Comparison of ENCODE assay signal across 8 cellular contexts in the genomic region with DNA sequence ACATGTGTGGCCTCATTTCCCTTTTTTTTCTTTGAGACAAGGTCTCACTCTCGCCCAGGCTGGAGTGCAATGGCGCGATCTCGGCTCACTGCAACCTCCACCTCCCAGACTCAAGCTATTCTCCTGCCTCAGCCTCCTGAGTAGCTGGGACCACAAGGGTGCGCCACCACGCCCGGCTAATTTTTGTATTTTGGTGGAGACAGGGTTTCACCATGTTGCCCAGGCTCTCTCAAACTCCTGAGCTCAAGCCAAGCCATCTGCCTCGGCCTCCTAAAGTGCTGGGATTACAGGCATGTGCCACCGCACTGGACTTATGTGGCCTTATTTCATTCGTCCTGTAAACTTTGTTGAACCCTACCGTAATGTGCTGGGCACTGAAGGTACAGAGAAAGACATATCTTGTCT. TPM values are rescaled to one million over a fixed set of nuclear protein-coding genes. Genes with fewer than 3 reads are reported as not detected.
DNase-seq lines count a peak whose midpoint lies in the region; ATAC-seq and TF ChIP-seq lines count a peak whose summit lies in the region.

No MANE protein-coding gene starts in this region.

- no peak for TF ChIP-seq CTCF in GM12875 (IDR thresholded peaks at IDR 0.05; ENCODE audit: borderline replicate concordance, insufficient read depth, low read depth, low read length)
- peak; percentile 49 for TF ChIP-seq CTCF in foreskin fibroblast (IDR thresholded peaks at IDR 0.05; ENCODE audit: low read depth, low read length)
- TF ChIP-seq CTCF in sigmoid colon (IDR thresholded peaks at IDR 0.05), result no peak

- DNase-seq in NCI-H1436 treated with DMSO at 0.1 percent for 48 hours (lab: John Stamatoyannopoulos, UW), result peak; percentile 31
- DNase-seq in activated T-cell treated with anti-CD3 and anti-CD28 coated beads for 4 hours, result peak; percentile 13
- DNase-seq in foreskin fibroblast, result peak; percentile 24 to 52
- DNase-seq in sigmoid colon, result peak; percentile 67
- DNase-seq in DMS153 (lab: John Stamatoyannopoulos, UW), result no peak
- DNase-seq in SIG-M5 treated with dmso at 0.1 percent for 504 hours (lab: John Stamatoyannopoulos, UW; ENCODE audit: unreplicated experiment), result no peak

- no peak for TF ChIP-seq EP300 in sigmoid colon (IDR thresholded peaks at IDR 0.05)

- H3K4me3 ChIP-seq in GM12875 (ENCODE audit: low read depth, low read length) (peak overlapping the region; percentile 64), foreskin fibroblast (ENCODE audit: low read depth in 1 of 2, low read length in 2 of 2) (peak overlapping the region; percentile 48 to 72), sigmoid colon (peak overlapping the region; percentile 42 to 61 (median 56))

- peaks cover 0 to 22% (median 12%) of the 10 kb centered on the region in 4 donors for H3K4me1 ChIP-seq in sigmoid colon

- intact Hi-C loops in sigmoid colon (cut with DNase I), result loop anchor here (2.0 to 10.0 kb wide), 4 partner anchors 28 to 504 kb away; partner anchors contain the start of genes TBX15 and ZNF697

- no peaks in the 10 kb centered on the region for H3K9me3 ChIP-seq in sigmoid colon

- no peaks in the 10 kb centered on the region for H3K36me3 ChIP-seq in sigmoid colon

- TF ChIP-seq POLR2A in sigmoid colon (IDR thresholded peaks at IDR 0.05), result no peak

- no peak for ATAC-seq in GM21381 (IDR thresholded peaks at IDR 0.05; ENCODE audit: unreplicated experiment)

- 30 to 43% methylated on average over 11 of the region's 11 CpGs for WGBS in sigmoid colon, 2 donors

- peak overlapping the region; percentile 90 to 94 (median 92) for H3K27ac ChIP-seq in sigmoid colon

- H3K27me3 ChIP-seq in sigmoid colon, result no peaks in the 10 kb centered on the region

RNA-seq across cellular contexts. Expression of gene WARS2, which starts 0.6 kb away (rescaled TPM):
- 10 to 100 TPM; 10.7 to 18.8 (median 14.5) TPM for total RNA-seq in sigmoid colon
- 10 to 100 TPM in 1 of 3 donors, 1 to 10 TPM in 2; 8.4 to 10.9 (median 8.7) TPM for polyA plus RNA-seq in sigmoid colon

Comparison
In these comparisons a context has a peak if more than half of its experiments do, and no peak if none do; other contexts are left out.
1. DNase-seq: peak in NCI-H1436 treated with DMSO at 0.1 percent for 48 hours (single experiment), activated T-cell treated with anti-CD3 and anti-CD28 coated beads for 4 hours (single experiment), foreskin fibroblast (2 of 2) and sigmoid colon (single experiment); none in DMS153 (single experiment) and SIG-M5 treated with dmso at 0.1 percent for 504 hours (single experiment).
2. Peak in every context shown above with its lines, with median percentiles within 50 percentile points of each other: H3K4me3 ChIP-seq.